In genomic region chr1:169604781-169605560, GRCh38 we compare ENCODE assay signal across 9 cellular contexts. TPM values are rescaled to one million over a fixed set of nuclear protein-coding genes. Genes with fewer than 3 reads are reported as not detected.
A peak's percentile ranks its signal among the peaks of the same experiment; 100 is the strongest.
DNase-seq lines count a peak whose midpoint lies in the region; ATAC-seq and TF ChIP-seq lines count a peak whose summit lies in the region.
"Had no signal": no experiment of that assay in that cellular context is flagged by ENCODE, and none has a peak within 500 bp of the region (broad histone marks: within the 10 kb centered on the region; RNA-seq: fewer than 3 reads in every experiment).

No MANE protein-coding gene starts in this region.

- peak; percentile 56 for ATAC-seq in HG02642 (IDR thresholded peaks at IDR 0.05; ENCODE audit: poor library complexity, unreplicated experiment)
- ATAC-seq in activated naive CD8-positive, alpha-beta T cell treated with anti-CD3 and anti-CD28 coated beads, Interleukin-2, amount 50 U/mL, for 24 hours = peak; percentile 92
- peak; percentile 93 to 94 for ATAC-seq in stimulated activated naive B cell treated with anti-CD40 and anti-IgM and Interleukin-4, amounts not matched to agents 10 μg/mL and 1 μg/mL and 100 μg/mL, for 72 hours (replicated peaks)

- intact Hi-C loops in testis (cut with DNase I; ENCODE audit: low total_unique reads) = no loop called here

- 65 to 73% methylated on average over 5 of the region's 5 CpGs for WGBS in testis, 2 donors

- no peak for TF ChIP-seq POLR2A in testis (IDR thresholded peaks at IDR 0.05)

- no peaks in the 10 kb centered on the region for H3K27me3 Mint-ChIP-seq in T-helper 1 cell treated with Interleukin-12 subunit alpha and Interleukin-12 subunit beta and Interleukin-4 antibody, amounts not matched to agents 30 μg/mL and 1 μg/mL, for 36 hours (ENCODE audit: low read depth)
- H3K27me3 Mint-ChIP-seq in activated naive CD8-positive, alpha-beta T cell treated with anti-CD3 and anti-CD28 coated beads, Interleukin-2, amount 50 U/mL, for 24 hours = no peaks in the 10 kb centered on the region
- no peaks in the 10 kb centered on the region for H3K27me3 Mint-ChIP-seq in stimulated activated naive B cell treated with anti-CD40 and anti-IgM and Interleukin-4, amounts not matched to agents 10 μg/mL and 1 μg/mL and 100 μg/mL, for 72 hours

- H3K4me3 Mint-ChIP-seq in T-helper 1 cell treated with Interleukin-12 subunit alpha and Interleukin-12 subunit beta and Interleukin-4 antibody, amounts not matched to agents 30 μg/mL and 1 μg/mL, for 36 hours = peak overlapping the region; percentile 41
- peak overlapping the region; percentile 33 for H3K4me3 Mint-ChIP-seq in activated naive CD8-positive, alpha-beta T cell treated with anti-CD3 and anti-CD28 coated beads, Interleukin-2, amount 50 U/mL, for 24 hours
- peak overlapping the region; percentile 18 to 40 for H3K4me3 Mint-ChIP-seq in stimulated activated naive B cell treated with anti-CD40 and anti-IgM and Interleukin-4, amounts not matched to agents 10 μg/mL and 1 μg/mL and 100 μg/mL, for 72 hours

- DNase-seq in activated naive CD8-positive, alpha-beta T cell treated with anti-CD3 and anti-CD28 coated beads, Interleukin-2, amount 50 U/mL, for 24 hours = peak; percentile 57
- peak; percentile 48 for DNase-seq in stimulated activated naive B cell treated with anti-CD40 and anti-IgM and Interleukin-4, amounts not matched to agents 10 μg/mL and 1 μg/mL and 100 μg/mL, for 72 hours
- DNase-seq in epidermal melanocyte (ENCODE audit: insufficient read length, low spot score) (no peak), testis (no peak), G401 (ENCODE audit: low spot score) (no peak)
- DNase-seq: GM23248 had no signal

- TF ChIP-seq CTCF in testis (IDR thresholded peaks at IDR 0.05) = no peak

- in situ Hi-C loops in G401 (cut with HindIII; ENCODE audit: low sequenced_read_pairs) = no loop called here

- H3K4me3 ChIP-seq in testis = no peak overlapping the region
- H3K4me3 ChIP-seq: GM23248 had no signal

- peak overlapping the region; percentile 53 for H3K27ac Mint-ChIP-seq in T-helper 1 cell treated with Interleukin-12 subunit alpha and Interleukin-12 subunit beta and Interleukin-4 antibody, amounts not matched to agents 30 μg/mL and 1 μg/mL, for 36 hours
- peak overlapping the region; percentile 79 for H3K27ac Mint-ChIP-seq in activated naive CD8-positive, alpha-beta T cell treated with anti-CD3 and anti-CD28 coated beads, Interleukin-2, amount 50 U/mL, for 24 hours
- H3K27ac Mint-ChIP-seq in stimulated activated naive B cell treated with anti-CD40 and anti-IgM and Interleukin-4, amounts not matched to agents 10 μg/mL and 1 μg/mL and 100 μg/mL, for 72 hours = peak overlapping the region; percentile 48

- peaks cover 46% of the 10 kb centered on the region for H3K4me1 Mint-ChIP-seq in T-helper 1 cell treated with Interleukin-12 subunit alpha and Interleukin-12 subunit beta and Interleukin-4 antibody, amounts not matched to agents 30 μg/mL and 1 μg/mL, for 36 hours (ENCODE audit: low read depth)
- peaks cover 62% of the 10 kb centered on the region for H3K4me1 Mint-ChIP-seq in activated naive CD8-positive, alpha-beta T cell treated with anti-CD3 and anti-CD28 coated beads, Interleukin-2, amount 50 U/mL, for 24 hours
- peaks cover 37 to 53% of the 10 kb centered on the region in 2 donors for H3K4me1 Mint-ChIP-seq in stimulated activated naive B cell treated with anti-CD40 and anti-IgM and Interleukin-4, amounts not matched to agents 10 μg/mL and 1 μg/mL and 100 μg/mL, for 72 hours

- peaks cover 5% of the 10 kb centered on the region for H3K36me3 Mint-ChIP-seq in T-helper 1 cell treated with Interleukin-12 subunit alpha and Interleukin-12 subunit beta and Interleukin-4 antibody, amounts not matched to agents 30 μg/mL and 1 μg/mL, for 36 hours (ENCODE audit: low read depth)
- H3K36me3 Mint-ChIP-seq in activated naive CD8-positive, alpha-beta T cell treated with anti-CD3 and anti-CD28 coated beads, Interleukin-2, amount 50 U/mL, for 24 hours (ENCODE audit: low read depth) = peaks cover 3% of the 10 kb centered on the region
- H3K36me3 Mint-ChIP-seq in stimulated activated naive B cell treated with anti-CD40 and anti-IgM and Interleukin-4, amounts not matched to agents 10 μg/mL and 1 μg/mL and 100 μg/mL, for 72 hours = no peaks in the 10 kb centered on the region

- H3K9me3 Mint-ChIP-seq in T-helper 1 cell treated with Interleukin-12 subunit alpha and Interleukin-12 subunit beta and Interleukin-4 antibody, amounts not matched to agents 30 μg/mL and 1 μg/mL, for 36 hours = peaks cover 4% of the 10 kb centered on the region
- peaks cover 3% of the 10 kb centered on the region for H3K9me3 Mint-ChIP-seq in activated naive CD8-positive, alpha-beta T cell treated with anti-CD3 and anti-CD28 coated beads, Interleukin-2, amount 50 U/mL, for 24 hours
- H3K9me3 Mint-ChIP-seq in stimulated activated naive B cell treated with anti-CD40 and anti-IgM and Interleukin-4, amounts not matched to agents 10 μg/mL and 1 μg/mL and 100 μg/mL, for 72 hours = peaks cover 0 to 1% of the 10 kb centered on the region in 2 donors

- H3K27me3 ChIP-seq in testis = no peaks in the 10 kb centered on the region

- H3K4me1 ChIP-seq in testis = no peaks in the 10 kb centered on the region

- no peak overlapping the region for H3K27ac ChIP-seq in testis
- H3K27ac ChIP-seq: GM23248 had no signal

- H3K36me3 ChIP-seq in testis (ENCODE audit: low read depth, missing control alignments) = no peaks in the 10 kb centered on the region

- no peaks in the 10 kb centered on the region for H3K9me3 ChIP-seq in testis

RNA-seq across cellular contexts. Expression of gene F5, which starts 18.7 kb away (rescaled TPM):
- total RNA-seq in testis = 1 to 10 TPM in 1 of 2 donors, under 1 TPM in 1; 0.63 to 2.0 TPM
- 5.2 TPM for polyA plus RNA-seq in testis (ENCODE audit: insufficient read depth, low read depth, low replicate concordance)
- 0.06 and 0.10 TPM in 2 replicates for total RNA-seq in G401 (2014; rRNA removed; shearing (Covaris generic))
- total RNA-seq: GM23248, SK-MEL-5 had no signal
- polyA plus RNA-seq: GM23248 had no signal

RNA-seq across cellular contexts. Expression of gene SELP, which starts 25.0 kb away (rescaled TPM):
- total RNA-seq in testis = 1 to 10 TPM; 1.7 to 3.1 TPM
- 6.4 TPM for polyA plus RNA-seq in testis (ENCODE audit: insufficient read depth, low read depth, low replicate concordance)
- not detected in 2 replicates for total RNA-seq in G401 (2014; rRNA removed; shearing (Covaris generic))
- total RNA-seq: GM23248, SK-MEL-5 had no signal
- polyA plus RNA-seq: GM23248 had no signal

Comparison
In these comparisons a context has a peak if more than half of its experiments do, and no peak if none do; other contexts are left out.
1. DNase-seq: peak in activated naive CD8-positive, alpha-beta T cell treated with anti-CD3 and anti-CD28 coated beads, Interleukin-2, amount 50 U/mL, for 24 hours (single experiment) and stimulated activated naive B cell treated with anti-CD40 and anti-IgM and Interleukin-4, amounts not matched to agents 10 μg/mL and 1 μg/mL and 100 μg/mL, for 72 hours (single experiment); none in epidermal melanocyte (single experiment), testis (single experiment) and G401 (single experiment).
2. Peak in every context shown above with its lines, with median percentiles within 50 percentile points of each other: ATAC-seq, H3K27ac Mint-ChIP-seq and H3K4me3 Mint-ChIP-seq.